In genomic region chr6:63347599-63347998, GRCh38 we compare ENCODE assay signal across 12 cellular contexts. TPM values are rescaled to one million over a fixed set of nuclear protein-coding genes. Genes with fewer than 3 reads are reported as not detected.
DNase-seq lines count a peak whose midpoint lies in the region; ATAC-seq and TF ChIP-seq lines count a peak whose summit lies in the region.
"Had no signal": no experiment of that assay in that cellular context is flagged by ENCODE, and none has a peak within 500 bp of the region (broad histone marks: within the 10 kb centered on the region; RNA-seq: fewer than 3 reads in every experiment).

No MANE protein-coding gene starts in this region.

- H3K79me2 ChIP-seq in trophoblast cell (ENCODE audit: control insufficient read depth, insufficient read depth, low read length, poor library complexity): no peaks in the 10 kb centered on the region
- H3K79me2 ChIP-seq in Karpas-422 (ENCODE audit: low read length): no peaks in the 10 kb centered on the region

- H2BK12ac ChIP-seq in trophoblast cell (ENCODE audit: low read length): no peak overlapping the region

- H3K9me3 ChIP-seq in trophoblast cell (ENCODE audit: insufficient read depth, low read depth, low read length) (no peaks in the 10 kb centered on the region), ascending aorta (no peaks in the 10 kb centered on the region), Karpas-422 (ENCODE audit: low read length) (no peaks in the 10 kb centered on the region)
- H3K9me3 ChIP-seq: colonic mucosa had no signal

- H2AFZ ChIP-seq in trophoblast cell (ENCODE audit: insufficient read depth, low read length, poor library complexity): no peak overlapping the region
- H2AFZ ChIP-seq in Karpas-422 (ENCODE audit: low read length): no peak overlapping the region

- H2AK5ac ChIP-seq in trophoblast cell (ENCODE audit: low read length): no peak overlapping the region

- no peaks in the 10 kb centered on the region for H3K79me1 ChIP-seq in trophoblast cell (ENCODE audit: low read length)

- no peak overlapping the region for H4K91ac ChIP-seq in trophoblast cell (ENCODE audit: low read depth, low read length)

- no peaks in the 10 kb centered on the region for H4K20me1 ChIP-seq in Karpas-422 (ENCODE audit: insufficient read depth, low read depth, low read length)

- no peak overlapping the region for H2BK120ac ChIP-seq in trophoblast cell (ENCODE audit: insufficient read depth, low read length, poor library complexity)

- H3K27me3 ChIP-seq in trophoblast cell (ENCODE audit: insufficient read depth, low read length) (no peaks in the 10 kb centered on the region), ascending aorta (no peaks in the 10 kb centered on the region), Karpas-422 (ENCODE audit: low read length) (no peaks in the 10 kb centered on the region)
- H3K27me3 ChIP-seq: colonic mucosa had no signal

- DNase-seq in HPDE6-E6E7 (ENCODE audit: extremely low spot score) (peak; percentile 54), dermis blood vessel endothelial cell (peak; percentile 46), trophoblast cell (peak; percentile 40 to 88), ascending aorta (ENCODE audit: low spot score in 2 of 2) (no peak), Karpas-422 (no peak), posterior vena cava (ENCODE audit: low spot score) (no peak), left lobe of liver (ENCODE audit: low spot score) (no peak)
- DNase-seq: colonic mucosa, NCI-H2107, small intestine, T-helper 1 cell had no signal

- no peak overlapping the region for H3K18ac ChIP-seq in trophoblast cell (ENCODE audit: low read length)

- ATAC-seq in GM18499 (IDR thresholded peaks at IDR 0.05; ENCODE audit: insufficient read depth, unreplicated experiment) (peak; percentile 40), left lobe of liver (no peak)

- H4K8ac ChIP-seq in trophoblast cell (ENCODE audit: low read depth, low read length): no peak overlapping the region

- no peak overlapping the region for H3K9ac ChIP-seq in trophoblast cell (ENCODE audit: low read length)
- H3K9ac ChIP-seq in Karpas-422 (ENCODE audit: low read length): no peak overlapping the region

- H3K4ac ChIP-seq in trophoblast cell (ENCODE audit: low read depth, low read length): no peak overlapping the region

- H3K4me2 ChIP-seq in trophoblast cell (ENCODE audit: low read length) (no peak overlapping the region), Karpas-422 (ENCODE audit: low read depth, low read length, poor library complexity, severe bottlenecking) (no peak overlapping the region)

- H3K4me1 ChIP-seq in trophoblast cell (ENCODE audit: control insufficient read depth in 1 of 2, insufficient read depth in 2 of 2, low read length in 2 of 2): peaks cover 0 to 4% of the 10 kb centered on the region in 2 experiments
- no peaks in the 10 kb centered on the region for H3K4me1 ChIP-seq in ascending aorta
- peaks cover 5% of the 10 kb centered on the region for H3K4me1 ChIP-seq in Karpas-422 (ENCODE audit: low read length)
- H3K4me1 ChIP-seq: colonic mucosa had no signal

- H3K9me2 ChIP-seq in Karpas-422 (replicated peaks; ENCODE audit: insufficient read depth, low read length): no peaks in the 10 kb centered on the region

- intact Hi-C loops in ascending aorta (cut with DNase I) (loop anchor here (10.0 kb wide), 1 partner anchor 247 kb away; no protein-coding TSS in a partner anchor), posterior vena cava (cut with DNase I) (no loop called here)

- no peak overlapping the region for H4K12ac ChIP-seq in trophoblast cell (ENCODE audit: low read depth, low read length)

- H3K27ac ChIP-seq in trophoblast cell (ENCODE audit: low read depth, low read length) (no peak overlapping the region), ascending aorta (no peak overlapping the region), Karpas-422 (ENCODE audit: low read length) (no peak overlapping the region)
- H3K27ac ChIP-seq: colonic mucosa had no signal

- H3K23ac ChIP-seq in trophoblast cell (ENCODE audit: low read length): no peak overlapping the region

- WGBS in trophoblast cell (ENCODE audit: extremely low coverage, insufficient coverage, insufficient read length): no CpG with 5 or more reads among the region's 2 CpGs

- H2BK5ac ChIP-seq in trophoblast cell (ENCODE audit: low read depth, low read length, poor library complexity): no peak overlapping the region

- H3K4me3 ChIP-seq in trophoblast cell (ENCODE audit: low read depth, low read length) (no peak overlapping the region), ascending aorta (no peak overlapping the region), Karpas-422 (ENCODE audit: low read length) (no peak overlapping the region)
- H3K4me3 ChIP-seq: colonic mucosa had no signal

- no peak for TF ChIP-seq CTCF in ascending aorta (IDR thresholded peaks at IDR 0.05)

- H3K36me3 ChIP-seq in trophoblast cell (ENCODE audit: control insufficient read depth in 1 of 2, insufficient read depth in 2 of 2, low read length in 2 of 2): no peaks in the 10 kb centered on the region
- H3K36me3 ChIP-seq in ascending aorta: no peaks in the 10 kb centered on the region
- no peaks in the 10 kb centered on the region for H3K36me3 ChIP-seq in Karpas-422 (ENCODE audit: insufficient read depth, low read length)
- H3K36me3 ChIP-seq: colonic mucosa had no signal

- no peak overlapping the region for H3K14ac ChIP-seq in trophoblast cell (ENCODE audit: low read length)

RNA-seq across cellular contexts. Expression of gene LGSN, which starts 27.8 kb away (rescaled TPM):
- total RNA-seq in dermis blood vessel endothelial cell (not detected in 2 replicates), ascending aorta (not detected), posterior vena cava (not detected), left lobe of liver (1.0 TPM)
- polyA plus RNA-seq in trophoblast cell (2013): 0.05 and 0.11 TPM in 2 replicates
- not detected in 2 replicates for total RNA-seq in Karpas-422 (2014; rRNA removed; shearing (Covaris generic); ENCODE audit: low replicate concordance)
- polyA plus RNA-seq: small intestine had no signal

Comparison
In these comparisons a context has a peak if more than half of its experiments do, and no peak if none do; other contexts are left out.
1. DNase-seq: peak in HPDE6-E6E7 (single experiment), dermis blood vessel endothelial cell (single experiment) and trophoblast cell (2 of 2); none in ascending aorta (0 of 2), Karpas-422 (single experiment), posterior vena cava (single experiment) and left lobe of liver (single experiment).